27 cellular contexts compared by ENCODE assay signal in genomic region chr9:90658783-90659182, GRCh38. TPM values are rescaled to one million over a fixed set of nuclear protein-coding genes. Genes with fewer than 3 reads are reported as not detected.
"Had no signal": no experiment of that assay in that cellular context is flagged by ENCODE, and none has a peak within 500 bp of the region (broad histone marks: within the 10 kb centered on the region; RNA-seq: fewer than 3 reads in every experiment).

No MANE protein-coding gene starts in this region.

- H3K4me3 ChIP-seq: stomach, suprapubic skin, testis, thoracic aorta, thyroid gland, tibial artery, tibial nerve, upper lobe of left lung, upper lobe of right lung, uterus, vagina had no signal

- H3K9me3 ChIP-seq: stomach, suprapubic skin, testis, thoracic aorta, thyroid gland, tibial artery, upper lobe of left lung, upper lobe of right lung, uterus, vagina had no signal

- H3K4me1 Mint-ChIP-seq: stimulated activated effector memory CD8-positive, alpha-beta T cell treated with anti-CD3 and anti-CD28 coated beads, Interleukin-12 subunit alpha, Interleukin-12 subunit beta, amount 100 ng/mL, for 72 hours; stimulated activated memory B cell treated with anti-CD40 and anti-IgM and Interleukin-4, amounts not matched to agents 10 μg/mL and 1 μg/mL and 100 μg/mL, for 72 hours; stimulated activated naive B cell treated with anti-CD40 and anti-IgM and Interleukin-4, amounts not matched to agents 10 μg/mL and 1 μg/mL and 100 μg/mL, for 72 hours; stimulated activated naive CD8-positive, alpha-beta T cell treated with anti-CD3 and anti-CD28 coated beads, Interleukin-15, amount 100 ng/mL, for 72 hours had no signal

- ATAC-seq: stimulated activated effector memory CD8-positive, alpha-beta T cell treated with anti-CD3 and anti-CD28 coated beads, Interleukin-12 subunit alpha, Interleukin-12 subunit beta, amount 100 ng/mL, for 72 hours; stimulated activated memory B cell treated with anti-CD40 and anti-IgM and Interleukin-4, amounts not matched to agents 10 μg/mL and 1 μg/mL and 100 μg/mL, for 72 hours; stimulated activated naive B cell treated with anti-CD40 and anti-IgM and Interleukin-4, amounts not matched to agents 10 μg/mL and 1 μg/mL and 100 μg/mL, for 72 hours; stimulated activated naive CD8-positive, alpha-beta T cell treated with anti-CD3 and anti-CD28 coated beads, Interleukin-15, amount 100 ng/mL, for 72 hours; stimulated activated naive CD8-positive, alpha-beta T cell treated with anti-CD3 and anti-CD28 coated beads, Interleukin-15, Interleukin-2, amounts not matched to agents 100 U/mL and 50 U/mL, for 24 hours; upper lobe of right lung had no signal

- H3K4me3 Mint-ChIP-seq: stimulated activated effector memory CD8-positive, alpha-beta T cell treated with anti-CD3 and anti-CD28 coated beads, Interleukin-12 subunit alpha, Interleukin-12 subunit beta, amount 100 ng/mL, for 72 hours; stimulated activated memory B cell treated with anti-CD40 and anti-IgM and Interleukin-4, amounts not matched to agents 10 μg/mL and 1 μg/mL and 100 μg/mL, for 72 hours; stimulated activated naive B cell treated with anti-CD40 and anti-IgM and Interleukin-4, amounts not matched to agents 10 μg/mL and 1 μg/mL and 100 μg/mL, for 72 hours; stimulated activated naive CD8-positive, alpha-beta T cell treated with anti-CD3 and anti-CD28 coated beads, Interleukin-15, amount 100 ng/mL, for 72 hours; stimulated activated naive CD8-positive, alpha-beta T cell treated with anti-CD3 and anti-CD28 coated beads, Interleukin-15, Interleukin-2, amounts not matched to agents 100 ng/mL and 50 ng/mL, for 24 hours had no signal

- H3K27me3 ChIP-seq: stomach, suprapubic skin, testis, thyroid gland, tibial artery, tibial nerve, upper lobe of left lung, upper lobe of right lung, uterus, vagina had no signal

- FAIRE-seq: urothelium cell line had no signal

- H3K4me1 ChIP-seq: stomach, suprapubic skin, testis, thyroid gland, tibial artery, tibial nerve, upper lobe of left lung, upper lobe of right lung, uterus, vagina had no signal

- H3K27ac ChIP-seq: stomach, suprapubic skin, testis, thoracic aorta, thyroid gland, tibial artery, tibial nerve, upper lobe of left lung, upper lobe of right lung, uterus, vagina had no signal

- H3K27ac Mint-ChIP-seq: stimulated activated effector memory CD8-positive, alpha-beta T cell treated with anti-CD3 and anti-CD28 coated beads, Interleukin-12 subunit alpha, Interleukin-12 subunit beta, amount 100 ng/mL, for 72 hours; stimulated activated memory B cell treated with anti-CD40 and anti-IgM and Interleukin-4, amounts not matched to agents 10 μg/mL and 1 μg/mL and 100 μg/mL, for 72 hours; stimulated activated naive B cell treated with anti-CD40 and anti-IgM and Interleukin-4, amounts not matched to agents 10 μg/mL and 1 μg/mL and 100 μg/mL, for 72 hours; stimulated activated naive CD8-positive, alpha-beta T cell treated with anti-CD3 and anti-CD28 coated beads, Interleukin-15, amount 100 ng/mL, for 72 hours; stimulated activated naive CD8-positive, alpha-beta T cell treated with anti-CD3 and anti-CD28 coated beads, Interleukin-15, Interleukin-2, amounts not matched to agents 100 ng/mL and 50 ng/mL, for 24 hours had no signal

- H3K36me3 Mint-ChIP-seq: stimulated activated effector memory CD8-positive, alpha-beta T cell treated with anti-CD3 and anti-CD28 coated beads, Interleukin-12 subunit alpha, Interleukin-12 subunit beta, amount 100 ng/mL, for 72 hours; stimulated activated memory B cell treated with anti-CD40 and anti-IgM and Interleukin-4, amounts not matched to agents 10 μg/mL and 1 μg/mL and 100 μg/mL, for 72 hours; stimulated activated naive B cell treated with anti-CD40 and anti-IgM and Interleukin-4, amounts not matched to agents 10 μg/mL and 1 μg/mL and 100 μg/mL, for 72 hours had no signal

- DNase-seq: stimulated activated CD4-positive, alpha-beta T cell treated with anti-CD3 and anti-CD28 coated beads, Interleukin-2, amount 100 ng/mL, for 24 hours; stimulated activated CD4-positive, alpha-beta T cell treated with anti-CD3 and anti-CD28 coated beads, Interleukin-2, amount 100 ng/mL, for 48 hours; stimulated activated CD4-positive, alpha-beta T cell treated with anti-CD3 and anti-CD28 coated beads, Interleukin-4, amount 100 ng/mL, for 1 hour; stimulated activated CD4-positive, alpha-beta T cell treated with anti-CD3 and anti-CD28 coated beads, Interleukin-4, amount 100 ng/mL, for 24 hours; stimulated activated CD4-positive, alpha-beta T cell treated with anti-CD3 and anti-CD28 coated beads, Interleukin-4, amount 100 ng/mL, for 4 hours; stimulated activated CD8-positive, alpha-beta memory T cell treated with anti-CD3 and anti-CD28 coated beads, Interleukin-4, amount 100 ng/mL, for 48 hours; stimulated activated naive B cell treated with anti-CD40 and anti-IgM and Interleukin-4, amounts not matched to agents 10 μg/mL and 1 μg/mL and 100 μg/mL, for 72 hours; stimulated activated naive CD4-positive, alpha-beta T cell; stimulated activated naive CD4-positive, alpha-beta T cell treated with Interleukin-2 at 50 U/mL for 16 hours; stimulated activated naive CD8-positive, alpha-beta T cell treated with anti-CD3 and anti-CD28 coated beads, Interleukin-15, amount 100 ng/mL, for 72 hours; stimulated activated naive CD8-positive, alpha-beta T cell treated with anti-CD3 and anti-CD28 coated beads, Interleukin-15, Interleukin-2, amounts not matched to agents 100 U/mL and 50 U/mL, for 24 hours; stomach; substantia nigra; testis; thyroid gland; tibial artery; upper lobe of left lung; upper lobe of right lung; uterus had no signal

- H3K36me3 ChIP-seq: stomach, suprapubic skin, thoracic aorta, thyroid gland, tibial artery, tibial nerve, upper lobe of left lung, upper lobe of right lung, uterus, vagina had no signal

RNA-seq across cellular contexts. Expression of gene DIRAS2, which starts 16.2 kb away (rescaled TPM):
- total RNA-seq: thoracic aorta, upper lobe of right lung, vagina had no signal
